8 cellular contexts compared by ENCODE assay signal in genomic region chr19:4575978-4576933, GRCh38. TPM values are rescaled to one million over a fixed set of nuclear protein-coding genes. Genes with fewer than 3 reads are reported as not detected.
DNase-seq lines count a peak whose midpoint lies in the region; ATAC-seq and TF ChIP-seq lines count a peak whose summit lies in the region.

No MANE protein-coding gene starts in this region.

- no peaks in the 10 kb centered on the region for H3K36me3 ChIP-seq in trophoblast cell (ENCODE audit: control insufficient read depth in 1 of 2, insufficient read depth in 2 of 2, low read length in 2 of 2)

- H4K12ac ChIP-seq in trophoblast cell (ENCODE audit: low read depth, low read length) = no peak overlapping the region

- no peaks in the 10 kb centered on the region for H3K9me3 Mint-ChIP-seq in type B pancreatic cell

- peaks cover 10% of the 10 kb centered on the region for H3K4me1 ChIP-seq in foreskin keratinocyte
- H3K4me1 ChIP-seq in trophoblast cell (ENCODE audit: control insufficient read depth in 1 of 2, insufficient read depth in 2 of 2, low read length in 2 of 2) = peaks cover 9 to 11% of the 10 kb centered on the region in 2 experiments

- H3K9ac ChIP-seq in trophoblast cell (ENCODE audit: low read length) = no peak overlapping the region

- peaks cover 29% of the 10 kb centered on the region for H3K27me3 Mint-ChIP-seq in type B pancreatic cell

- peak overlapping the region; percentile 33 for H2BK120ac ChIP-seq in trophoblast cell (ENCODE audit: insufficient read depth, low read length, poor library complexity)

- no peaks in the 10 kb centered on the region for H3K36me3 Mint-ChIP-seq in type B pancreatic cell

- H3K27ac Mint-ChIP-seq in type B pancreatic cell = peak overlapping the region; percentile 50

- no peak overlapping the region for H3K23ac ChIP-seq in trophoblast cell (ENCODE audit: low read length)

- H3K79me2 ChIP-seq in trophoblast cell (ENCODE audit: control insufficient read depth, insufficient read depth, low read length, poor library complexity) = no peaks in the 10 kb centered on the region

- H3K4me1 Mint-ChIP-seq in type B pancreatic cell (ENCODE audit: unreplicated experiment) = peaks cover 23% of the 10 kb centered on the region

- H2BK12ac ChIP-seq in trophoblast cell (ENCODE audit: low read length) = no peak overlapping the region

- no CpG with 5 or more reads among the region's 17 CpGs for WGBS in trophoblast cell (ENCODE audit: extremely low coverage, insufficient coverage, insufficient read length)

- no peak overlapping the region for H2AFZ ChIP-seq in trophoblast cell (ENCODE audit: insufficient read depth, low read length, poor library complexity)

- H3K4ac ChIP-seq in trophoblast cell (ENCODE audit: low read depth, low read length) = no peak overlapping the region

- no peak overlapping the region for H3K4me2 ChIP-seq in trophoblast cell (ENCODE audit: low read length)

- peak; percentile 12 for ATAC-seq in foreskin keratinocyte
- no peak for ATAC-seq in HG03571 (IDR thresholded peaks at IDR 0.05; ENCODE audit: unreplicated experiment)

- no peak overlapping the region for H3K14ac ChIP-seq in trophoblast cell (ENCODE audit: low read length)

- peak overlapping the region; percentile 2 for H3K4me3 Mint-ChIP-seq in type B pancreatic cell

- H3K27ac ChIP-seq in foreskin keratinocyte = peak overlapping the region; percentile 58
- no peak overlapping the region for H3K27ac ChIP-seq in trophoblast cell (ENCODE audit: low read depth, low read length)

- H2AK5ac ChIP-seq in trophoblast cell (ENCODE audit: low read length) = no peak overlapping the region

- H3K18ac ChIP-seq in trophoblast cell (ENCODE audit: low read length) = peak overlapping the region; percentile 47

- no peaks in the 10 kb centered on the region for H3K9me3 ChIP-seq in trophoblast cell (ENCODE audit: insufficient read depth, low read depth, low read length)

- no peak overlapping the region for H2BK5ac ChIP-seq in trophoblast cell (ENCODE audit: low read depth, low read length, poor library complexity)

- no peak overlapping the region for H3K4me3 ChIP-seq in trophoblast cell (ENCODE audit: low read depth, low read length)

- no peak overlapping the region for H4K8ac ChIP-seq in trophoblast cell (ENCODE audit: low read depth, low read length)

- peaks cover 9% of the 10 kb centered on the region for H3K79me1 ChIP-seq in trophoblast cell (ENCODE audit: low read length)

- DNase-seq in DMS 273 (lab: John Stamatoyannopoulos, UW; ENCODE audit: unreplicated experiment) (peak; percentile 81), DMS 273 treated with DMSO at 0.1 percent for 48 hours (lab: John Stamatoyannopoulos, UW) (no peak), NCI-H69 (lab: John Stamatoyannopoulos, UW) (peak; percentile 68), activated T-helper 1 cell treated with Interleukin-2 at 50 U/mL for 16 hours (ENCODE audit: low read depth) (peak; percentile 36), foreskin keratinocyte (no peak), trophoblast cell (peak; percentile 55 to 76), type B pancreatic cell (ENCODE audit: extremely low spot score, unreplicated experiment) (no peak)

- H4K91ac ChIP-seq in trophoblast cell (ENCODE audit: low read depth, low read length) = peak overlapping the region; percentile 67

- H3K27me3 ChIP-seq in foreskin keratinocyte = peaks cover 24% of the 10 kb centered on the region
- peaks cover 21% of the 10 kb centered on the region for H3K27me3 ChIP-seq in trophoblast cell (ENCODE audit: insufficient read depth, low read length)

- TF ChIP-seq CTCF in foreskin keratinocyte (conservative IDR thresholded peaks at IDR 0.05) = peak; percentile 75
- peak; percentile 83 for TF ChIP-seq CTCF in type B pancreatic cell (conservative IDR thresholded peaks at IDR 0.05)

RNA-seq across cellular contexts. Expression of gene SEMA6B, which starts 16.8 kb away (rescaled TPM):
- total RNA-seq in foreskin keratinocyte (1.3 and 1.7 TPM in 2 replicates), type B pancreatic cell (ENCODE audit: low replicate concordance) (1.7 and 9.5 TPM in 2 replicates)
- polyA plus RNA-seq in foreskin keratinocyte = 0.87 and 1.00 TPM in 2 replicates
- polyA plus RNA-seq in trophoblast cell (2013) = 0.36 and 0.38 TPM in 2 replicates

RNA-seq across cellular contexts. Expression of gene LRG1, which starts 36.4 kb away (rescaled TPM):
- 0.17 and 0.35 TPM in 2 replicates for total RNA-seq in foreskin keratinocyte
- polyA plus RNA-seq in foreskin keratinocyte = 0.32 and 0.50 TPM in 2 replicates
- polyA plus RNA-seq in trophoblast cell (2013) = 1.7 and 1.8 TPM in 2 replicates
- 0.21 and 1.2 TPM in 2 replicates for total RNA-seq in type B pancreatic cell (ENCODE audit: low replicate concordance)

RNA-seq across cellular contexts. Expression of gene PLIN5, which starts 41.2 kb away (rescaled TPM):
- total RNA-seq in foreskin keratinocyte = not detected in 2 replicates
- polyA plus RNA-seq in foreskin keratinocyte = not detected in 2 replicates
- polyA plus RNA-seq in trophoblast cell (2013) = 0.17 and 0.22 TPM in 2 replicates
- 1.2 and 4.3 TPM in 2 replicates for total RNA-seq in type B pancreatic cell (ENCODE audit: low replicate concordance)

RNA-seq across cellular contexts. Expression of gene PLIN4, which starts 58.0 kb away (rescaled TPM):
- 0.65 and 0.71 TPM in 2 replicates for total RNA-seq in foreskin keratinocyte
- 0.32 TPM in 2 replicates for polyA plus RNA-seq in foreskin keratinocyte
- polyA plus RNA-seq in trophoblast cell (2013) = 0.48 and 0.50 TPM in 2 replicates
- 0.48 TPM in 2 replicates for total RNA-seq in type B pancreatic cell (ENCODE audit: low replicate concordance)

Comparison
In these comparisons a context has a peak if more than half of its experiments do, and no peak if none do; other contexts are left out.
1. DNase-seq: peak in DMS 273 (single experiment), NCI-H69 (single experiment), activated T-helper 1 cell treated with Interleukin-2 at 50 U/mL for 16 hours (single experiment) and trophoblast cell (2 of 2); none in DMS 273 treated with DMSO at 0.1 percent for 48 hours (single experiment), foreskin keratinocyte (0 of 2) and type B pancreatic cell (single experiment).